Comparison of ENCODE assay signal across 17 cellular contexts in the genomic region with DNA sequence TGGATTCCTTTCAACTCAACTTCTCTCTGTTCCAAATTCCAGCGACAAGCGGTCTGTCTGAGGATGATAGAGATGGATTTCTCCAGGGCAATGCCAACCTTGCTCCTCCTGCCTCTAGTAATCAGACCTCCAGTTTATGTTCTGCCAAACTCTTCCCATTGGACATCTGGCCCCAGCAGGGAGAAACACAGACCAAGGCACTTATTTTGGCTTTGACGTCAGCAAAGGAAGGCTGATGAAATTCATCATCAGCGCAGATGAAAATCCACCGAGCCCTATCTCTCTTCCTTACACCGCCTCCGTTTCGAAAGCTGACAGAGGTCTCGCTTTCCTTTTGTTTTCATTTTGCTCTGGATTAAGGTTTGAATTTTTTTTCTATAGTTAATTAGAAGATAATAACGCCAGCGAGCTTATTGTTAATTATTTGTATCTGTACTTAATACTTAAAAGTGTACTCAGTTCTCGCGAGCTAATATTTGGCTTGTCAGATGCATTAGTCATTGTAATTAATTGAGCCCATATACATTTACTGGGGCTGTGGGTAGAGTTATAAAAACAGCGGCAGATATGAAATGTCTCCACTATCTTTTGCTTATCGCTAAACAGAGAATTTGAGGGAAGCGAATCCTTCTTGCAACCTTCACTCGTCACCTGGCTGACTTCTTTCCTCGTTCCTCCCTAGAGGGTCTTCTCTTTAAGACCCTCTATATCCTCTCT. TPM values are rescaled to one million over a fixed set of nuclear protein-coding genes. Genes with fewer than 3 reads are reported as not detected.
DNase-seq lines count a peak whose midpoint lies in the region; ATAC-seq and TF ChIP-seq lines count a peak whose summit lies in the region.
"Had no signal": no experiment of that assay in that cellular context is flagged by ENCODE, and none has a peak within 500 bp of the region (broad histone marks: within the 10 kb centered on the region; RNA-seq: fewer than 3 reads in every experiment).

No MANE protein-coding gene starts in this region.

- DNase-seq in DMS 273 (lab: John Stamatoyannopoulos, UW; ENCODE audit: unreplicated experiment) (peak; percentile 47), DMS 273 treated with DMSO at 0.1 percent for 48 hours (lab: John Stamatoyannopoulos, UW) (no peak), NCI-H446 treated with DMSO at 0.1 percent for 48 hours (lab: John Stamatoyannopoulos, UW) (peak; percentile 71), omental fat pad (ENCODE audit: low spot score) (no peak), germinal center (ENCODE audit: low spot score) (no peak), OCI-M1 (lab: John Stamatoyannopoulos, UW) (no peak), left lung (no peak)
- DNase-seq: CD8-positive, alpha-beta memory T cell; EL; NCI-H2029; NCI-H2171; NCI-H510A; SHP77 had no signal

- H3K4me3 ChIP-seq in endocrine pancreas (ENCODE audit: control insufficient read depth, insufficient read depth, low read length) = peak overlapping the region; percentile 12
- no peak overlapping the region for H3K4me3 ChIP-seq in left lung
- H3K4me3 ChIP-seq: HAP-1 had no signal

- H3K4me1 ChIP-seq in endocrine pancreas (ENCODE audit: control insufficient read depth, insufficient read depth, low read length) (no peaks in the 10 kb centered on the region), left lung (peaks cover 0 to 5% of the 10 kb centered on the region in 2 donors)
- H3K4me1 ChIP-seq: HAP-1 had no signal

- no peaks in the 10 kb centered on the region for H3K9me3 ChIP-seq in endocrine pancreas (ENCODE audit: control insufficient read depth, low read length)
- peaks cover 0 to 6% of the 10 kb centered on the region in 2 donors for H3K9me3 ChIP-seq in left lung
- H3K9me3 ChIP-seq: HAP-1 had no signal

- no peak overlapping the region for H3K27ac ChIP-seq in left lung
- H3K27ac ChIP-seq: 22Rv1, HL-60 had no signal

- H3K36me3 ChIP-seq in endocrine pancreas (ENCODE audit: control insufficient read depth, insufficient read depth, low read length) (no peaks in the 10 kb centered on the region), left lung (no peaks in the 10 kb centered on the region)
- H3K36me3 ChIP-seq: HAP-1 had no signal

- H3K27me3 ChIP-seq in endocrine pancreas (ENCODE audit: control insufficient read depth, insufficient read depth, low read length) = peaks cover 8% of the 10 kb centered on the region
- H3K27me3 ChIP-seq in left lung = no peaks in the 10 kb centered on the region

- no peak overlapping the region for H3K9ac ChIP-seq in endocrine pancreas (ENCODE audit: control insufficient read depth, insufficient read depth, low read length)

- TF ChIP-seq CTCF in omental fat pad (IDR thresholded peaks at IDR 0.05) = no peak
- no peak for TF ChIP-seq CTCF in left lung (IDR thresholded peaks at IDR 0.05)

- peak; percentile 77 for ATAC-seq in omental fat pad (ENCODE audit: low FRiP score)
- ATAC-seq in left lung = no peak

- intact Hi-C loops in left lung (cut with DNase I) = no loop called here

RNA-seq across cellular contexts. Expression of gene MED13L, which starts 35.9 kb away (rescaled TPM):
- total RNA-seq in omental fat pad (100 to 1,000 TPM; 153 to 251 (median 194) TPM), left lung (100 to 1,000 TPM in 1 of 2 donors, 10 to 100 TPM in 1; 98.6 to 123 TPM)

Comparison
In these comparisons a context has a peak if more than half of its experiments do, and no peak if none do; other contexts are left out.
1. DNase-seq: peak in DMS 273 (single experiment) and NCI-H446 treated with DMSO at 0.1 percent for 48 hours (single experiment); none in DMS 273 treated with DMSO at 0.1 percent for 48 hours (single experiment), omental fat pad (single experiment), germinal center (single experiment), OCI-M1 (single experiment) and left lung (0 of 2).